In genomic region chr9:96249746-96250145, GRCh38 we compare ENCODE assay signal across 24 cellular contexts. TPM values are rescaled to one million over a fixed set of nuclear protein-coding genes. Genes with fewer than 3 reads are reported as not detected.
DNase-seq lines count a peak whose midpoint lies in the region; FAIRE-seq and TF ChIP-seq lines count a peak whose summit lies in the region.
"Had no signal": no experiment of that assay in that cellular context is flagged by ENCODE, and none has a peak within 500 bp of the region (broad histone marks: within the 10 kb centered on the region; RNA-seq: fewer than 3 reads in every experiment).

No MANE protein-coding gene starts in this region.

- H3K27me3 Mint-ChIP-seq in neural progenitor cell (ENCODE audit: insufficient read depth, low read depth), result no peaks in the 10 kb centered on the region

- H3F3A ChIP-seq in neural progenitor cell (ENCODE audit: low read depth), result no peaks in the 10 kb centered on the region

- H3K4me3 Mint-ChIP-seq in neural progenitor cell, result no peak overlapping the region
- H3K4me3 Mint-ChIP-seq: B cell; CD4-positive, alpha-beta T cell; CD8-positive, alpha-beta memory T cell had no signal

- no peaks in the 10 kb centered on the region for H3K4me1 Mint-ChIP-seq in neural progenitor cell
- H3K4me1 Mint-ChIP-seq: B cell; CD8-positive, alpha-beta memory T cell had no signal

- H3K27ac Mint-ChIP-seq in neural progenitor cell, result no peak overlapping the region
- H3K27ac Mint-ChIP-seq: B cell; CD4-positive, alpha-beta T cell; CD8-positive, alpha-beta memory T cell had no signal

- H3K79me2 ChIP-seq in neural progenitor cell (ENCODE audit: low read depth), result no peaks in the 10 kb centered on the region

- DNase-seq in AG10803 (ENCODE audit: low read depth), result peak; percentile 3
- DNase-seq in bronchial epithelial cell (ENCODE audit: low read depth), result peak; percentile 35
- DNase-seq in fibroblast of gingiva (ENCODE audit: low read depth), result peak; percentile 13
- DNase-seq in NCI-H1930 (lab: John Stamatoyannopoulos, UW), result no peak
- no peak for DNase-seq in SIG-M5 treated with dmso at 0.1 percent for 504 hours (lab: John Stamatoyannopoulos, UW; ENCODE audit: unreplicated experiment)
- no peak for DNase-seq in neural progenitor cell (ENCODE audit: low spot score)
- DNase-seq: CD4-positive, alpha-beta T cell; CD8-positive, alpha-beta memory T cell; DMS 273 treated with DMSO at 0.1 percent for 48 hours; DMS79; EL; GDM1; GM23248; H7; HCEC 1CT had no signal

- no peak for TF ChIP-seq CTCF in AG10803 (conservative IDR thresholded peaks at IDR 0.05; ENCODE audit: low read length)
- TF ChIP-seq CTCF in bronchial epithelial cell (IDR thresholded peaks at IDR 0.05; ENCODE audit: insufficient read depth, low read length, severe bottlenecking), result no peak
- TF ChIP-seq CTCF in neural progenitor cell (IDR thresholded peaks at IDR 0.05), result no peak

- H3K4me3 ChIP-seq in AG10803 (ENCODE audit: low read length), result no peak overlapping the region
- H3K4me3 ChIP-seq in bronchial epithelial cell (ENCODE audit: low read depth, low read length), result no peak overlapping the region
- H3K4me3 ChIP-seq in neural progenitor cell, result no peak overlapping the region
- H3K4me3 ChIP-seq: BLaER1, GM12878, GM23248 had no signal

- H3K9me3 Mint-ChIP-seq in neural progenitor cell, result no peaks in the 10 kb centered on the region
- H3K9me3 Mint-ChIP-seq: CD4-positive, alpha-beta T cell; CD8-positive, alpha-beta memory T cell had no signal

- H3K4me2 ChIP-seq in neural progenitor cell, result no peak overlapping the region
- H3K4me2 ChIP-seq: BLaER1 had no signal

- H3K9me3 ChIP-seq in neural progenitor cell (ENCODE audit: low read depth), result no peaks in the 10 kb centered on the region
- H3K9me3 ChIP-seq: BLaER1 had no signal

- H3K27ac ChIP-seq in neural progenitor cell, result no peak overlapping the region
- H3K27ac ChIP-seq: BLaER1, C4-2B, GM23248 had no signal

- peaks cover 5% of the 10 kb centered on the region for H3K27me3 ChIP-seq in bronchial epithelial cell (ENCODE audit: control insufficient read depth, insufficient read depth, low read length)
- H3K27me3 ChIP-seq in neural progenitor cell, result no peaks in the 10 kb centered on the region
- H3K27me3 ChIP-seq: BLaER1 had no signal

- no peak for FAIRE-seq in bronchial epithelial cell (lab: Jason Lieb, UNC)
- FAIRE-seq: D721Med, GM12878, GM19239, H1 had no signal

- H3K4me1 ChIP-seq in neural progenitor cell, result no peaks in the 10 kb centered on the region

- H3K36me3 ChIP-seq in bronchial epithelial cell (ENCODE audit: control insufficient read depth, insufficient read depth, low read length) (no peaks in the 10 kb centered on the region), neural progenitor cell (no peaks in the 10 kb centered on the region)
- H3K36me3 ChIP-seq: BLaER1 had no signal

- no peak overlapping the region for H3K9ac ChIP-seq in neural progenitor cell
- H3K9ac ChIP-seq: BLaER1, GM23248 had no signal

- H4K20me1 ChIP-seq in neural progenitor cell (ENCODE audit: low read depth), result no peaks in the 10 kb centered on the region
- H4K20me1 ChIP-seq: BLaER1 had no signal

- no peak overlapping the region for H2AFZ ChIP-seq in neural progenitor cell (replicated peaks)
- H2AFZ ChIP-seq: GM23248 had no signal

- H3K36me3 Mint-ChIP-seq in neural progenitor cell, result no peaks in the 10 kb centered on the region
- H3K36me3 Mint-ChIP-seq: CD8-positive, alpha-beta memory T cell had no signal

RNA-seq across cellular contexts. Expression of gene HSD17B3, which starts 52.2 kb away (rescaled TPM):
- total RNA-seq in bronchial epithelial cell (0.53 and 1.2 TPM in 2 replicates), neural progenitor cell (ENCODE audit: low replicate concordance) (not detected in 2 replicates)
- total RNA-seq: A172, A673, B cell, GM12878, GM23248, H1 had no signal

Comparison
In these comparisons a context has a peak if more than half of its experiments do, and no peak if none do; other contexts are left out.
1. DNase-seq: peak in AG10803 (single experiment), bronchial epithelial cell (single experiment) and fibroblast of gingiva (single experiment); none in NCI-H1930 (0 of 2), SIG-M5 treated with dmso at 0.1 percent for 504 hours (single experiment) and neural progenitor cell (single experiment).